26 cellular contexts compared by ENCODE assay signal in genomic region chr2:225948903-225949302, GRCh38.
A peak's percentile ranks its signal among the peaks of the same experiment; 100 is the strongest.
DNase-seq lines count a peak whose midpoint lies in the region; ATAC-seq, FAIRE-seq and TF ChIP-seq lines count a peak whose summit lies in the region.
"Had no signal": no experiment of that assay in that cellular context is flagged by ENCODE, and none has a peak within 500 bp of the region (broad histone marks: within the 10 kb centered on the region; RNA-seq: fewer than 3 reads in every experiment).

No MANE protein-coding gene starts in this region.

- H3K56ac ChIP-seq in H1 (replicated peaks; ENCODE audit: insufficient read length, low read depth, low read length), result no peak overlapping the region

- TF ChIP-seq CTCF in H1 (IDR thresholded peaks at IDR 0.05; ENCODE audit: control extremely low read depth in 1 of 3, insufficient read depth in 1 of 3, low read depth in 1 of 3, low read length in 3 of 3), result peak; percentile 22 to 54 (median 36); a peak in 2 of 4 replicates

- H3K23me2 ChIP-seq in H1 (ENCODE audit: low read depth, low read length), result no peaks in the 10 kb centered on the region

- no peak overlapping the region for H4K91ac ChIP-seq in H1 (replicated peaks; ENCODE audit: insufficient read length, low read length)

- H2BK15ac ChIP-seq in H1 (ENCODE audit: low read length), result no peak overlapping the region

- H3K9me3 ChIP-seq in H1 (ENCODE audit: insufficient read depth in 2 of 2, low read depth in 1 of 2, low read length in 1 of 2) (no peaks in the 10 kb centered on the region; a peak in 1 of 4 replicates), iPS DF 6.9 (ENCODE audit: control insufficient read depth, insufficient read depth, low read length) (no peaks in the 10 kb centered on the region)
- H3K9me3 ChIP-seq: Caco-2 had no signal

- no peak overlapping the region for H3K14ac ChIP-seq in H1 (ENCODE audit: insufficient read length)

- WGBS in H1 (ENCODE audit: extremely low coverage in 1 of 2, insufficient coverage in 1 of 2, insufficient read length in 1 of 2, insufficient replicate concordance in 2 of 2, low coverage in 1 of 2, low lambda C conversion rate in 2 of 2, missing lambda C conversion rate in 1 of 2), 2 experiments, result 80% methylated on average over 4 of the region's 4 CpGs; no CpG with 5 or more reads in 1 of the 2 experiments
- WGBS in iPS DF 6.9 (ENCODE audit: insufficient coverage, insufficient read length), result no CpG with 5 or more reads among the region's 4 CpGs

- no peak overlapping the region for H2BK12ac ChIP-seq in H1 (ENCODE audit: low read depth, low read length)

- DNase-seq in MV-4-11 (lab: John Stamatoyannopoulos, UW) (peak; percentile 6), H1 (ENCODE audit: low read depth in 1 of 2, low spot score in 2 of 2) (peak; percentile 2 to 49), iPS DF 6.9 (ENCODE audit: low read depth, low spot score) (peak; percentile 7)
- DNase-seq in activated CD4-positive, alpha-beta T cell treated with anti-CD3 and anti-CD28 coated beads for 4 hours, result no peak
- DNase-seq in activated CD8-positive, alpha-beta memory T cell treated with anti-CD3 and anti-CD28 coated beads, Interleukin-2, amount 10 ng/mL, durations not matched to agents 7 days and 5 days, result no peak
- DNase-seq: Caco-2; CD8-positive, alpha-beta T cell; DMS 273 treated with DMSO at 0.1 percent for 48 hours; DMS79; EL; HCEC 1CT; IMR-90; KG1; MG63; NCI-H1417; NCI-H1694 treated with DMSO at 0.1 percent for 48 hours; NCI-H2081; NCI-H2227 treated with DMSO at 0.1 percent for 48 hours; NCI-H526 treated with DMSO at 0.1 percent for 48 hours; Right ventricle myocardium superior; RPMI8226 had no signal

- H3K9ac ChIP-seq in H1 (replicated peaks in 1 of 4; ENCODE audit: extremely low read depth in 1 of 4, low read depth in 3 of 4, low read length in 3 of 4), result no peak overlapping the region

- H3K4me3 ChIP-seq in H1 (ENCODE audit: extremely low read depth in 1 of 4, insufficient read depth in 2 of 4, low read depth in 3 of 4, low read length in 4 of 4), result no peak overlapping the region
- no peak overlapping the region for H3K4me3 ChIP-seq in iPS DF 6.9 (ENCODE audit: low read length)
- H3K4me3 ChIP-seq: MG63, SJSA1 had no signal

- no peaks in the 10 kb centered on the region for H3K36me3 ChIP-seq in H1 (ENCODE audit: control insufficient read depth in 2 of 4, insufficient read depth in 4 of 4, low read length in 3 of 4)
- H3K36me3 ChIP-seq in iPS DF 6.9 (ENCODE audit: control insufficient read depth, insufficient read depth, low read length), result no peaks in the 10 kb centered on the region
- H3K36me3 ChIP-seq: MG63, SJSA1 had no signal

- no peaks in the 10 kb centered on the region for H4K20me1 ChIP-seq in H1 (replicated peaks in 1 of 2; ENCODE audit: control insufficient read depth in 1 of 2, insufficient read depth in 2 of 2, low read length in 2 of 2)

- no peaks in the 10 kb centered on the region for H3K4me1 Mint-ChIP-seq in activated CD8-positive, alpha-beta memory T cell treated with anti-CD3 and anti-CD28 coated beads, Interleukin-2, amount 10 ng/mL, durations not matched to agents 7 days and 5 days

- H2BK20ac ChIP-seq in H1 (ENCODE audit: low read length), result no peak overlapping the region

- H2AK5ac ChIP-seq in H1 (ENCODE audit: low read depth, low read length), result no peak overlapping the region

- ATAC-seq in GM21786 (IDR thresholded peaks at IDR 0.05; ENCODE audit: unreplicated experiment), result no peak
- no peak for ATAC-seq in GM21390 (IDR thresholded peaks at IDR 0.05; ENCODE audit: unreplicated experiment)
- no peak for ATAC-seq in activated CD8-positive, alpha-beta memory T cell treated with anti-CD3 and anti-CD28 coated beads, Interleukin-2, amount 10 ng/mL, durations not matched to agents 7 days and 5 days
- ATAC-seq: CD8-positive, alpha-beta T cell had no signal

- no peak overlapping the region for H4K5ac ChIP-seq in H1 (ENCODE audit: insufficient read length, low read depth, low read length)

- no peak overlapping the region for H2BK120ac ChIP-seq in H1 (replicated peaks; ENCODE audit: low read depth, low read length)

- H3K4ac ChIP-seq in H1 (replicated peaks; ENCODE audit: insufficient read length, low read depth, low read length), result no peak overlapping the region

- H3K36me3 Mint-ChIP-seq in activated CD8-positive, alpha-beta memory T cell treated with anti-CD3 and anti-CD28 coated beads, Interleukin-2, amount 10 ng/mL, durations not matched to agents 7 days and 5 days, result no peaks in the 10 kb centered on the region
- H3K36me3 Mint-ChIP-seq: CD8-positive, alpha-beta T cell had no signal

- TF ChIP-seq POLR2A in H1 (IDR thresholded peaks at IDR 0.05; ENCODE audit: control extremely low read depth in 1 of 2, low read depth in 2 of 2, low read length in 2 of 2), result no peak

- no peak overlapping the region for H3K27ac Mint-ChIP-seq in activated CD8-positive, alpha-beta memory T cell treated with anti-CD3 and anti-CD28 coated beads, Interleukin-2, amount 10 ng/mL, durations not matched to agents 7 days and 5 days
- H3K27ac Mint-ChIP-seq: CD8-positive, alpha-beta T cell had no signal

- H3K4me1 ChIP-seq in H1 (replicated peaks in 1 of 4; ENCODE audit: control insufficient read depth in 3 of 4, insufficient read depth in 4 of 4, low read length in 3 of 4) (no peaks in the 10 kb centered on the region), iPS DF 6.9 (ENCODE audit: control insufficient read depth, insufficient read depth, low read length) (peaks cover 1% of the 10 kb centered on the region; the same call in 1 of the 2 replicates)
- H3K4me1 ChIP-seq: Caco-2, SJSA1 had no signal

- no peak overlapping the region for H3K18ac ChIP-seq in H1 (ENCODE audit: extremely low read depth, low read length)

- FAIRE-seq in H1 (lab: Jason Lieb, UNC), result no peak
- FAIRE-seq: GM12892 had no signal

- TF ChIP-seq RAD21 in H1 (IDR thresholded peaks at IDR 0.05 in 1 of 2, conservative IDR thresholded peaks at IDR 0.05 in 1 of 2; ENCODE audit: low read depth in 2 of 2, low read length in 2 of 2), result peak; percentile 43 to 48

- H3K27ac ChIP-seq in H1 (ENCODE audit: low read depth, low read length) (no peak overlapping the region), iPS DF 6.9 (ENCODE audit: low read length) (no peak overlapping the region)
- H3K27ac ChIP-seq: C4-2B, SJSA1 had no signal

- no peak overlapping the region for H4K8ac ChIP-seq in H1 (ENCODE audit: extremely low read depth, insufficient read depth, low read length)

- H3K79me1 ChIP-seq in H1 (ENCODE audit: low read depth, low read length), result no peaks in the 10 kb centered on the region

- peaks cover 12% of the 10 kb centered on the region for H3K9me3 Mint-ChIP-seq in activated CD8-positive, alpha-beta memory T cell treated with anti-CD3 and anti-CD28 coated beads, Interleukin-2, amount 10 ng/mL, durations not matched to agents 7 days and 5 days (ENCODE audit: low read depth)

- CTCF ChIA-PET in H1 (lab: Charles Lee; ENCODE audit: partially characterized antibody), result interaction anchor here (1.2 to 1.4 kb wide), 4 partner anchors 28 to 1177 kb away, joined by 3 read pairs; no protein-coding TSS in a partner anchor
- CTCF ChIA-PET in activated CD8-positive, alpha-beta memory T cell treated with anti-CD3 and anti-CD28 coated beads, Interleukin-2, amount 10 ng/mL, durations not matched to agents 7 days and 5 days (lab: Charles Lee), result no interaction called here

- H3K4me3 Mint-ChIP-seq in activated CD8-positive, alpha-beta memory T cell treated with anti-CD3 and anti-CD28 coated beads, Interleukin-2, amount 10 ng/mL, durations not matched to agents 7 days and 5 days, result no peak overlapping the region
- H3K4me3 Mint-ChIP-seq: CD8-positive, alpha-beta T cell had no signal

- no peaks in the 10 kb centered on the region for H3K27me3 ChIP-seq in H1 (replicated peaks in 1 of 4; ENCODE audit: control insufficient read depth in 3 of 4, extremely low read depth in 1 of 4, insufficient read depth in 3 of 4, low read length in 3 of 4)
- no peaks in the 10 kb centered on the region for H3K27me3 ChIP-seq in iPS DF 6.9 (ENCODE audit: control insufficient read depth, insufficient read depth, low read length)
- H3K27me3 ChIP-seq: MG63, SJSA1 had no signal

- no peaks in the 10 kb centered on the region for H3K27me3 Mint-ChIP-seq in activated CD8-positive, alpha-beta memory T cell treated with anti-CD3 and anti-CD28 coated beads, Interleukin-2, amount 10 ng/mL, durations not matched to agents 7 days and 5 days

- no peak overlapping the region for H3K23ac ChIP-seq in H1 (ENCODE audit: insufficient read length)

- H3K4me2 ChIP-seq in H1 (ENCODE audit: insufficient read depth in 1 of 2, low read depth in 2 of 2, low read length in 2 of 2), result no peak overlapping the region

- TF ChIP-seq EP300 in H1 (IDR thresholded peaks at IDR 0.05; ENCODE audit: borderline replicate concordance in 1 of 2, low read depth in 2 of 2, low read length in 2 of 2), result no peak

- POLR2A ChIA-PET in H1 (lab: Charles Lee; ENCODE audit: partially characterized antibody), result no interaction called here

- H2BK5ac ChIP-seq in H1 (ENCODE audit: low read depth, low read length), result no peak overlapping the region

- no peaks in the 10 kb centered on the region for H3K79me2 ChIP-seq in H1 (ENCODE audit: control insufficient read depth in 1 of 2, insufficient read depth in 2 of 2, low read length in 2 of 2)

- H2AFZ ChIP-seq in H1 (ENCODE audit: low read length), result peak overlapping the region; percentile 53; the same call in 1 of the 2 replicates

TF ChIP-seq in H1, 55 proteins besides CTCF, POLR2A, EP300 and RAD21:
- TF ChIP-seq NANOG (IDR thresholded peaks at IDR 0.05; ENCODE audit: insufficient read depth, low read depth, low read length, poor library complexity, severe bottlenecking) (no peak), JUN (IDR thresholded peaks at IDR 0.05; ENCODE audit: low read depth, low read length) (no peak), SP4 (IDR thresholded peaks at IDR 0.05; ENCODE audit: low read length) (no peak), TBP (IDR thresholded peaks at IDR 0.05; ENCODE audit: low read depth, low read length) (no peak), CBX5 (IDR thresholded peaks at IDR 0.05; ENCODE audit: low read depth, low read length) (no peak), CHD1 (IDR thresholded peaks at IDR 0.05; ENCODE audit: low read depth, low read length) (no peak), ATF3 (IDR thresholded peaks at IDR 0.05; ENCODE audit: insufficient read depth, low read depth, low read length) (no peak)
- TF ChIP-seq, protein P1, sequence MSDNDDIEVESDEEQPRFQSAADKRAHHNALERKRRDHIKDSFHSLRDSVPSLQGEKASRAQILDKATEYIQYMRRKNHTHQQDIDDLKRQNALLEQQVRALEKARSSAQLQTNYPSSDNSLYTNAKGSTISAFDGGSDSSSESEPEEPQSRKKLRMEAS (IDR thresholded peaks at IDR 0.05), result no peak
TF ChIP-seq in H1: peak in this region for 0.

Comparison
In these comparisons a context has a peak if more than half of its experiments do, and no peak if none do; other contexts are left out.
1. DNase-seq: peak in MV-4-11 (single experiment), H1 (2 of 2) and iPS DF 6.9 (single experiment); none in activated CD4-positive, alpha-beta T cell treated with anti-CD3 and anti-CD28 coated beads for 4 hours (0 of 2) and activated CD8-positive, alpha-beta memory T cell treated with anti-CD3 and anti-CD28 coated beads, Interleukin-2, amount 10 ng/mL, durations not matched to agents 7 days and 5 days (single experiment).